8 cellular contexts compared by ENCODE assay signal in genomic region chr10:133378251-133379096, GRCh38. TPM values are rescaled to one million over a fixed set of nuclear protein-coding genes. Genes with fewer than 3 reads are reported as not detected.
A peak's percentile ranks its signal among the peaks of the same experiment; 100 is the strongest.
DNase-seq lines count a peak whose midpoint lies in the region; ATAC-seq and TF ChIP-seq lines count a peak whose summit lies in the region.

No MANE protein-coding gene starts in this region.

- DNase-seq in AML-193 (lab: John Stamatoyannopoulos, UW) = peak; percentile 16 to 24
- DNase-seq in RWPE1 (ENCODE audit: low spot score) = peak; percentile 51
- peak; percentile 82 for DNase-seq in activated naive CD8-positive, alpha-beta T cell treated with anti-CD3 and anti-CD28 coated beads, Interleukin-2, amount 10 ng/mL, durations not matched to agents 7 days and 5 days
- peak; percentile 90 for DNase-seq in Right ventricle myocardium inferior (ENCODE audit: missing footprints)
- DNase-seq in nucleus accumbens (lab: John Stamatoyannopoulos, UW) = peak in 49 of 56 donors; percentile 35 to 84 (median 64)

- POLR2A ChIA-PET in RWPE1 (lab: Yijun Ruan, JAX; ENCODE audit: low non-redundant PET) = no interaction called here
- POLR2A ChIA-PET in activated naive CD8-positive, alpha-beta T cell treated with anti-CD3 and anti-CD28 coated beads, Interleukin-2, amount 10 ng/mL, durations not matched to agents 7 days and 5 days (lab: Charles Lee) = interaction anchor here (2.9 kb wide), 1 partner anchor 12 kb away, joined by 18 read pairs; no protein-coding TSS in a partner anchor

- no peaks in the 10 kb centered on the region for H3K9me3 Mint-ChIP-seq in activated naive CD8-positive, alpha-beta T cell treated with anti-CD3 and anti-CD28 coated beads, Interleukin-2, amount 10 ng/mL, durations not matched to agents 7 days and 5 days

- H3K4me3 Mint-ChIP-seq in activated naive CD8-positive, alpha-beta T cell treated with anti-CD3 and anti-CD28 coated beads, Interleukin-2, amount 10 ng/mL, durations not matched to agents 7 days and 5 days = peak overlapping the region; percentile 76

- no peaks in the 10 kb centered on the region for H3K36me3 Mint-ChIP-seq in activated naive CD8-positive, alpha-beta T cell treated with anti-CD3 and anti-CD28 coated beads, Interleukin-2, amount 10 ng/mL, durations not matched to agents 7 days and 5 days

- H3K4me1 Mint-ChIP-seq in activated naive CD8-positive, alpha-beta T cell treated with anti-CD3 and anti-CD28 coated beads, Interleukin-2, amount 10 ng/mL, durations not matched to agents 7 days and 5 days = peaks cover 9% of the 10 kb centered on the region

- no peak overlapping the region for H3K27ac Mint-ChIP-seq in activated naive CD8-positive, alpha-beta T cell treated with anti-CD3 and anti-CD28 coated beads, Interleukin-2, amount 10 ng/mL, durations not matched to agents 7 days and 5 days

- CTCF ChIA-PET in RWPE1 (lab: Yijun Ruan, JAX) = interaction anchor here (0.6 to 1.0 kb wide), 3 partner anchors 9 to 49 kb away, joined by 3 read pairs; no protein-coding TSS in a partner anchor

- H3K27ac ChIP-seq in RWPE1 = peak overlapping the region; percentile 79

- intact Hi-C loops in Right ventricle myocardium inferior (cut with DNase I) = no loop called here

- no peak for TF ChIP-seq CTCF in RWPE1 (conservative IDR thresholded peaks at IDR 0.05; ENCODE audit: low read depth)

- ATAC-seq in GM19023 (IDR thresholded peaks at IDR 0.05; ENCODE audit: unreplicated experiment) (peak; percentile 47), HG03196 (IDR thresholded peaks at IDR 0.05; ENCODE audit: unreplicated experiment) (peak; percentile 35), Right ventricle myocardium inferior (peak; percentile 87), HG03457 (IDR thresholded peaks at IDR 0.05; ENCODE audit: unreplicated experiment) (no peak)
- ATAC-seq in activated naive CD8-positive, alpha-beta T cell treated with anti-CD3 and anti-CD28 coated beads, Interleukin-2, amount 10 ng/mL, durations not matched to agents 7 days and 5 days (ENCODE audit: low read depth) = peak; percentile 58

- peaks cover 12% of the 10 kb centered on the region for H3K27me3 Mint-ChIP-seq in activated naive CD8-positive, alpha-beta T cell treated with anti-CD3 and anti-CD28 coated beads, Interleukin-2, amount 10 ng/mL, durations not matched to agents 7 days and 5 days

RNA-seq across cellular contexts. Expression of gene PAOX, which starts 0.6 kb away (rescaled TPM):
- 1 to 10 TPM; 7.2 to 9.9 TPM for total RNA-seq in activated naive CD8-positive, alpha-beta T cell treated with anti-CD3 and anti-CD28 coated beads, Interleukin-2, amount 10 ng/mL, durations not matched to agents 7 days and 5 days
- 3.5 TPM for total RNA-seq in Right ventricle myocardium inferior

RNA-seq across cellular contexts. Expression of gene ECHS1, which starts 5.3 kb away (rescaled TPM):
- 10 to 100 TPM; 33.5 to 36.1 TPM for total RNA-seq in activated naive CD8-positive, alpha-beta T cell treated with anti-CD3 and anti-CD28 coated beads, Interleukin-2, amount 10 ng/mL, durations not matched to agents 7 days and 5 days
- total RNA-seq in Right ventricle myocardium inferior = 224 TPM

RNA-seq across cellular contexts. Expression of gene MTG1, which starts 15.5 kb away (rescaled TPM):
- total RNA-seq in activated naive CD8-positive, alpha-beta T cell treated with anti-CD3 and anti-CD28 coated beads, Interleukin-2, amount 10 ng/mL, durations not matched to agents 7 days and 5 days = 10 to 100 TPM; 53.7 to 56.6 TPM
- total RNA-seq in Right ventricle myocardium inferior = 17.8 TPM

RNA-seq across cellular contexts. Expression of gene FUOM, which starts 20.7 kb away (rescaled TPM):
- total RNA-seq in activated naive CD8-positive, alpha-beta T cell treated with anti-CD3 and anti-CD28 coated beads, Interleukin-2, amount 10 ng/mL, durations not matched to agents 7 days and 5 days = 10 to 100 TPM; 15.4 to 17.3 TPM
- 7.9 TPM for total RNA-seq in Right ventricle myocardium inferior

RNA-seq across cellular contexts. Expression of gene PRAP1, which starts 31.3 kb away (rescaled TPM):
- total RNA-seq in activated naive CD8-positive, alpha-beta T cell treated with anti-CD3 and anti-CD28 coated beads, Interleukin-2, amount 10 ng/mL, durations not matched to agents 7 days and 5 days = not detected
- total RNA-seq in Right ventricle myocardium inferior = not detected

Comparison
In these comparisons a context has a peak if more than half of its experiments do, and no peak if none do; other contexts are left out.
1. DNase-seq: peak in every context shown above with its lines; median percentile 90 in Right ventricle myocardium inferior; 82 in activated naive CD8-positive, alpha-beta T cell treated with anti-CD3 and anti-CD28 coated beads, Interleukin-2, amount 10 ng/mL, durations not matched to agents 7 days and 5 days; 64 in nucleus accumbens; 51 in RWPE1; 20 in AML-193.